In the genomic region with DNA sequence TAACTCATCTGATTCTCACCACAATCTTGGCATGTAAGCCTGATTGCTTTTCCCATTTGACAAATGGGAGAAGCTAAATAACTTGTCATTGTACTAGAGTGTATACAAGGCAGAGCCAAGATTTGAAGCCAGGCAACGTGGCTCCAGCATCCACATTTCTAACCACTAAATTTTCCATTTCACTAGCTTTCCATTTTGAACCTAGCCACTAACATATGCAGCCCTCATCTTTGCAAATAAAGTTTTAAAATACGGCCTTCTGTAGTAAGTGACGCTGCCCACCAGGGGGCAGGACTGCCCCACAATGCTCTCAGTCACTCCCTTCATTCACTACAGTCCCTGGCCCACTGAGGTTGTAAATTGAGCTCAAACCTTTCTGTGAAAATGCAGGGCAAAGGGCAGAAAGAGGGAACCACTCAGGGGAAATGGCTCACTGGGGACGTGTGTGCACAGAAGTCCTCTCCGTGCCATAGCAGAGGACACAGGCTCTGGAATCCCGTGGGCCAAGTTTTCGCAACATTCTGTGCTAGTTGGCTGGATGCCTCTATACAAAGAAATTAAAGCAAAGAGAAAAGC, we compare ENCODE assay signal across 8 cellular contexts.
DNase-seq lines count a peak whose midpoint lies in the region; ATAC-seq, FAIRE-seq and TF ChIP-seq lines count a peak whose summit lies in the region.

No MANE protein-coding gene starts in this region.

- ATAC-seq in GM21381 (IDR thresholded peaks at IDR 0.05; ENCODE audit: unreplicated experiment): peak; percentile 80

- H3K27me3 ChIP-seq in breast epithelium: no peaks in the 10 kb centered on the region

- TF ChIP-seq POLR2A in breast epithelium (IDR thresholded peaks at IDR 0.05): no peak

- H3K27ac ChIP-seq in breast epithelium (no peak overlapping the region), kidney (ENCODE audit: low read depth in 2 of 2, low read length in 2 of 2) (peak overlapping the region; percentile 70 to 85)

- TF ChIP-seq CTCF in breast epithelium (IDR thresholded peaks at IDR 0.05) (peak; percentile 80 to 94 (median 92)), kidney (IDR thresholded peaks at IDR 0.05; ENCODE audit: borderline replicate concordance, extremely low read depth, insufficient read depth) (peak; percentile 94)

- in situ Hi-C loops in G401 (cut with HindIII; ENCODE audit: low sequenced_read_pairs): no loop called here

- no peaks in the 10 kb centered on the region for H3K4me1 ChIP-seq in breast epithelium
- peaks cover 5 to 6% of the 10 kb centered on the region in 2 donors for H3K4me1 ChIP-seq in kidney (ENCODE audit: control insufficient read depth in 1 of 2, insufficient read depth in 1 of 2, low read depth in 1 of 2, low read length in 2 of 2)

- H3K4me3 ChIP-seq in breast epithelium (no peak overlapping the region), kidney (ENCODE audit: low read length in 2 of 2) (no peak overlapping the region)

- H3K9me3 ChIP-seq in breast epithelium (peaks cover 4 to 8% of the 10 kb centered on the region in 2 donors), kidney (ENCODE audit: control insufficient read depth in 1 of 2, low read length in 2 of 2) (no peaks in the 10 kb centered on the region)

- H3K36me3 ChIP-seq in breast epithelium: no peaks in the 10 kb centered on the region
- no peaks in the 10 kb centered on the region for H3K36me3 ChIP-seq in kidney (ENCODE audit: control insufficient read depth in 1 of 2, insufficient read depth in 2 of 2, low read length in 2 of 2)

- no peak overlapping the region for H3K9ac ChIP-seq in kidney (ENCODE audit: low read length in 2 of 2)

- peak; percentile 55 for FAIRE-seq in kidney (lab: Jason Lieb, UNC)

- DNase-seq in G401 (ENCODE audit: low spot score): peak; percentile 79
- DNase-seq in HT1080 (ENCODE audit: low read depth): peak; percentile 70
- DNase-seq in RKO (ENCODE audit: low spot score): peak; percentile 45
- peak in 1 of 2 donors; percentile 40 for DNase-seq in breast epithelium (ENCODE audit: low spot score in 2 of 2)
- peak; percentile 89 for DNase-seq in kidney
- DNase-seq in stimulated activated CD4-positive, alpha-beta T cell treated with anti-CD3 and anti-CD28 coated beads, Interleukin-2, amount 100 ng/mL, for 24 hours: peak; percentile 24 to 53
- DNase-seq in OCI-M2 (lab: John Stamatoyannopoulos, UW; ENCODE audit: unreplicated experiment): no peak

- intact Hi-C loops in breast epithelium (cut with DNase I; ENCODE audit: low total_unique reads): no loop called here
- intact Hi-C loops in kidney (cut with DNase I): no loop called here

Comparison
In these comparisons a context has a peak if more than half of its experiments do, and no peak if none do; other contexts are left out.
1. H3K27ac ChIP-seq: peak in kidney (2 of 2); none in breast epithelium (0 of 2).